In genomic region chrX:33840176-33840575, GRCh38 we compare ENCODE assay signal across 1 cellular context.
TF ChIP-seq lines count a peak whose summit lies in the region.

No MANE protein-coding gene starts in this region.

TF ChIP-seq in H1, 55 proteins besides CTCF, POLR2A, EP300 and RAD21 (continued from another document):
- TF ChIP-seq ZNF274 (IDR thresholded peaks at IDR 0.05; ENCODE audit: borderline replicate concordance, extremely low read depth, low read length) = no peak
